ENCODE assay signal across 16 cellular contexts in the genomic region with DNA sequence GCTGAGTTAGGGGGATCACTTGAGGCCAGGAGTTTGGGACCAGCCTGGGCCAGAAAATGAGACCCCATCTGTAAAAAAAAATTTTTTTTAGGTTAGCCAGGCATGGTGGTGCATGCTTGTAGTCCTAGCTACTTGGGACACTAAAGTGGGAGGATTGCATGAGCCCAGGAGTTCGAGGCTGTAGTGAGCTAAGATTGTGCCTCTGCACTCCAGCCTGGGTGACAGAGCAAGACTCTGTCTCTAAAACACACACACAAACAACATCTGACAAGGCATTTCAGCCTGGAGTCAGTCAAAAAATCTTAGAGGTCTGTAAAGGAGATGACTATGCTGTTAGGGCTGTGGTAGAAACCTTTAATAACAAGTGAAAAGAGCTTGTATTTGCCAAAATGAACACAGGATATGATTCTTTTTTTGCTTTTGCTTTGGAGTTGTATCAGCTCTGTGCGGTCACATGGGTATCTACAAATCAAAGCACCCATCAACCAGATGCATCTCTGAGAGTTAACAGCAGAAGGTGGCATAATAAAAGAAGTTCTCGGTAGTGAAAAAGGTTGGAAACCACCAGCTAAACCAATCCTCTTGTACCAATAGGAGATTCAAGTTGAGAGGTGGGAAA. TPM values are rescaled to one million over a fixed set of nuclear protein-coding genes. Genes with fewer than 3 reads are reported as not detected.
DNase-seq lines count a peak whose midpoint lies in the region; ATAC-seq lines count a peak whose summit lies in the region.
"Had no signal": no experiment of that assay in that cellular context is flagged by ENCODE, and none has a peak within 500 bp of the region (broad histone marks: within the 10 kb centered on the region; RNA-seq: fewer than 3 reads in every experiment).

No MANE protein-coding gene starts in this region.

- 0 out of 2 replicates have a peak overlapping the region, but pooled peaks have one; percentile 52 for H3K9ac ChIP-seq in HUES64 (ENCODE audit: low read depth, low read length)

- peaks cover 55% of the 10 kb centered on the region for H3K36me3 Mint-ChIP-seq in activated CD4-positive, alpha-beta T cell treated with anti-CD3 and anti-CD28 coated beads, Interleukin-2, amount 10 ng/mL, durations not matched to agents 24 days and 14 days (ENCODE audit: low read depth)
- peaks cover 58% of the 10 kb centered on the region for H3K36me3 Mint-ChIP-seq in activated naive CD4-positive, alpha-beta T cell treated with anti-CD3 and anti-CD28 coated beads, Interleukin-2, amount 10 ng/mL, durations not matched to agents 7 days and 5 days
- H3K36me3 Mint-ChIP-seq in naive thymus-derived CD8-positive, alpha-beta T cell, result peaks cover 0 to 33% (median 11%) of the 10 kb centered on the region in 3 donors

- no peak overlapping the region for H3K4me3 ChIP-seq in HUES64 (ENCODE audit: low read length)
- H3K4me3 ChIP-seq: transverse colon had no signal

- CTCF ChIA-PET in activated naive CD4-positive, alpha-beta T cell treated with anti-CD3 and anti-CD28 coated beads, Interleukin-2, amount 10 ng/mL, durations not matched to agents 7 days and 5 days (lab: Charles Lee), result interaction anchor here (0.6 to 2.4 kb wide), 7 partner anchors 10 to 217 kb away, joined by 3 to 10 read pairs (median 4); no protein-coding TSS in a partner anchor

- peaks cover 60% of the 10 kb centered on the region for H3K4me1 Mint-ChIP-seq in activated CD4-positive, alpha-beta T cell treated with anti-CD3 and anti-CD28 coated beads, Interleukin-2, amount 10 ng/mL, durations not matched to agents 24 days and 14 days
- H3K4me1 Mint-ChIP-seq in activated naive CD4-positive, alpha-beta T cell treated with anti-CD3 and anti-CD28 coated beads, Interleukin-2, amount 10 ng/mL, durations not matched to agents 7 days and 5 days, result peaks cover 66% of the 10 kb centered on the region
- peaks cover 37 to 83% (median 68%) of the 10 kb centered on the region in 4 donors for H3K4me1 Mint-ChIP-seq in naive thymus-derived CD8-positive, alpha-beta T cell

- H3K27ac Mint-ChIP-seq in activated CD4-positive, alpha-beta T cell treated with anti-CD3 and anti-CD28 coated beads, Interleukin-2, amount 10 ng/mL, durations not matched to agents 24 days and 14 days, result peak overlapping the region; percentile 96
- H3K27ac Mint-ChIP-seq in activated naive CD4-positive, alpha-beta T cell treated with anti-CD3 and anti-CD28 coated beads, Interleukin-2, amount 10 ng/mL, durations not matched to agents 7 days and 5 days, result peak overlapping the region; percentile 98
- peak overlapping the region; percentile 58 to 98 (median 96) for H3K27ac Mint-ChIP-seq in naive thymus-derived CD8-positive, alpha-beta T cell
- H3K27ac Mint-ChIP-seq: activated B cell treated with CpG ODN at 0.5 μM for 24 hours, HFFc6 had no signal

- no peaks in the 10 kb centered on the region for H3K9me3 ChIP-seq in HUES64 (ENCODE audit: insufficient read depth, low read depth, low read length)
- H3K9me3 ChIP-seq: BE2C, transverse colon had no signal

- H3K4me1 ChIP-seq in HUES64 (ENCODE audit: insufficient read depth, low read length), result peaks cover 18% of the 10 kb centered on the region
- H3K4me1 ChIP-seq: BE2C had no signal

- intact Hi-C loops in activated CD4-positive, alpha-beta T cell treated with anti-CD3 and anti-CD28 coated beads, Interleukin-2, amount 10 ng/mL, durations not matched to agents 24 days and 14 days (cut with micrococcal nuclease), result loop anchor here (1.0 to 5.0 kb wide), 2 partner anchors 22 to 264 kb away; partner anchors contain the start of gene CDK5RAP2

- peak overlapping the region; percentile 71 for H3K4me3 Mint-ChIP-seq in activated CD4-positive, alpha-beta T cell treated with anti-CD3 and anti-CD28 coated beads, Interleukin-2, amount 10 ng/mL, durations not matched to agents 24 days and 14 days
- peak overlapping the region; percentile 9 for H3K4me3 Mint-ChIP-seq in activated naive CD4-positive, alpha-beta T cell treated with anti-CD3 and anti-CD28 coated beads, Interleukin-2, amount 10 ng/mL, durations not matched to agents 7 days and 5 days
- H3K4me3 Mint-ChIP-seq in naive thymus-derived CD8-positive, alpha-beta T cell, result peak overlapping the region; percentile 49 to 100 (median 70)
- H3K4me3 Mint-ChIP-seq: activated B cell treated with CpG ODN at 0.5 μM for 24 hours, HFFc6 had no signal

- WGBS in HUES64, result 80% methylated on average over 1 of the region's 3 CpGs

- no peak overlapping the region for H3K27ac ChIP-seq in HUES64 (ENCODE audit: low read depth, low read length)
- H3K27ac ChIP-seq: transverse colon had no signal

- POLR2A ChIA-PET in naive thymus-derived CD8-positive, alpha-beta T cell (lab: Charles Lee), result interaction anchor here (0.7 to 4.6 kb wide), 16 partner anchors 10 to 93 kb away, joined by 3 to 37 read pairs (median 5); partner anchors contain the start of genes FBXW2 and PHF19

- ATAC-seq in naive thymus-derived CD8-positive, alpha-beta T cell, result peak; percentile 62 to 67
- ATAC-seq in GM19351 (IDR thresholded peaks at IDR 0.05; ENCODE audit: unreplicated experiment), result no peak
- ATAC-seq: PC-3 had no signal

- no peaks in the 10 kb centered on the region for H3K9me3 Mint-ChIP-seq in activated CD4-positive, alpha-beta T cell treated with anti-CD3 and anti-CD28 coated beads, Interleukin-2, amount 10 ng/mL, durations not matched to agents 24 days and 14 days
- H3K9me3 Mint-ChIP-seq in activated naive CD4-positive, alpha-beta T cell treated with anti-CD3 and anti-CD28 coated beads, Interleukin-2, amount 10 ng/mL, durations not matched to agents 7 days and 5 days, result no peaks in the 10 kb centered on the region
- peaks cover 0 to 6% (median 0%) of the 10 kb centered on the region in 9 donors for H3K9me3 Mint-ChIP-seq in naive thymus-derived CD8-positive, alpha-beta T cell
- H3K9me3 Mint-ChIP-seq: activated B cell treated with CpG ODN at 0.5 μM for 24 hours, HFFc6 had no signal

- H3K27me3 Mint-ChIP-seq in activated CD4-positive, alpha-beta T cell treated with anti-CD3 and anti-CD28 coated beads, Interleukin-2, amount 10 ng/mL, durations not matched to agents 24 days and 14 days, result no peaks in the 10 kb centered on the region
- no peaks in the 10 kb centered on the region for H3K27me3 Mint-ChIP-seq in activated naive CD4-positive, alpha-beta T cell treated with anti-CD3 and anti-CD28 coated beads, Interleukin-2, amount 10 ng/mL, durations not matched to agents 7 days and 5 days
- no peaks in the 10 kb centered on the region for H3K27me3 Mint-ChIP-seq in naive thymus-derived CD8-positive, alpha-beta T cell
- H3K27me3 Mint-ChIP-seq: activated B cell treated with CpG ODN at 0.5 μM for 24 hours had no signal

- no peaks in the 10 kb centered on the region for H3K27me3 ChIP-seq in HUES64 (ENCODE audit: insufficient read depth, low read length)
- H3K27me3 ChIP-seq: BE2C, transverse colon had no signal

- H3K36me3 ChIP-seq in HUES64 (ENCODE audit: insufficient read depth, low read length), result peaks cover 8% of the 10 kb centered on the region; the same call in 1 of the 2 replicates
- H3K36me3 ChIP-seq: BE2C, transverse colon had no signal

- peak; percentile 78 for DNase-seq in activated CD4-positive, alpha-beta T cell treated with anti-CD3 and anti-CD28 coated beads, Interleukin-2, amount 10 ng/mL, durations not matched to agents 24 days and 14 days
- DNase-seq in activated CD4-positive, alpha-beta T cell treated with anti-CD3 and anti-CD28 coated beads for 1 hour, result no peak
- peak; percentile 54 for DNase-seq in activated naive CD4-positive, alpha-beta T cell treated with anti-CD3 and anti-CD28 coated beads, Interleukin-2, amount 10 ng/mL, durations not matched to agents 7 days and 5 days
- peak in 8 of 10 donors; percentile 34 to 86 (median 62) for DNase-seq in naive thymus-derived CD8-positive, alpha-beta T cell
- DNase-seq in activated gamma-delta T cell treated with Interleukin-2 at 50 U/mL for 16 hours (no peak), DMS114 treated with DMSO at 0.1 percent for 48 hours (lab: John Stamatoyannopoulos, UW; ENCODE audit: unreplicated experiment) (no peak)
- DNase-seq: activated B cell treated with CpG ODN at 0.5 μM for 24 hours, BE2C, HFFc6, NCI-H1436 treated with DMSO at 0.1 percent for 48 hours, NCI-H82, PC-3, SIG-M5, transverse colon had no signal

RNA-seq across cellular contexts. Expression of gene PSMD5, which starts 3.6 kb away (rescaled TPM):
- total RNA-seq in activated CD4-positive, alpha-beta T cell treated with anti-CD3 and anti-CD28 coated beads, Interleukin-2, amount 10 ng/mL, durations not matched to agents 24 days and 14 days, result 58.1 and 63.7 TPM in 2 replicates
- polyA plus RNA-seq in HUES64 (2013, experiment 1 of 2), result 33.4 TPM
- 29.9 TPM for polyA plus RNA-seq in HUES64 (2013, experiment 2 of 2)
- total RNA-seq in naive thymus-derived CD8-positive, alpha-beta T cell, result 10 to 100 TPM; 53.0 to 57.9 TPM
- 10 to 100 TPM; 13.7 to 23.4 (median 23.3) TPM for polyA plus RNA-seq in naive thymus-derived CD8-positive, alpha-beta T cell

RNA-seq across cellular contexts. Expression of gene PHF19, which starts 30.6 kb away (rescaled TPM):
- total RNA-seq in activated CD4-positive, alpha-beta T cell treated with anti-CD3 and anti-CD28 coated beads, Interleukin-2, amount 10 ng/mL, durations not matched to agents 24 days and 14 days, result 132 and 144 TPM in 2 replicates
- 17.2 TPM for polyA plus RNA-seq in HUES64 (2013, experiment 1 of 2)
- 18.7 TPM for polyA plus RNA-seq in HUES64 (2013, experiment 2 of 2)
- 100 to 1,000 TPM; 143 to 144 TPM for total RNA-seq in naive thymus-derived CD8-positive, alpha-beta T cell
- 10 to 100 TPM in 1 of 3 donors, 1 to 10 TPM in 2; 6.3 to 11.8 (median 9.4) TPM for polyA plus RNA-seq in naive thymus-derived CD8-positive, alpha-beta T cell

RNA-seq across cellular contexts. Expression of gene FBXW2, which starts 53.1 kb away (rescaled TPM):
- total RNA-seq in activated CD4-positive, alpha-beta T cell treated with anti-CD3 and anti-CD28 coated beads, Interleukin-2, amount 10 ng/mL, durations not matched to agents 24 days and 14 days, result 84.9 and 87.9 TPM in 2 replicates
- polyA plus RNA-seq in HUES64 (2013, experiment 1 of 2), result 30.2 TPM
- 23.8 TPM for polyA plus RNA-seq in HUES64 (2013, experiment 2 of 2)
- 10 to 100 TPM; 76.9 to 81.8 TPM for total RNA-seq in naive thymus-derived CD8-positive, alpha-beta T cell
- polyA plus RNA-seq in naive thymus-derived CD8-positive, alpha-beta T cell, result 10 to 100 TPM; 29.6 to 37.1 (median 31.7) TPM

Comparison
In these comparisons a context has a peak if more than half of its experiments do, and no peak if none do; other contexts are left out.
1. DNase-seq: peak in activated CD4-positive, alpha-beta T cell treated with anti-CD3 and anti-CD28 coated beads, Interleukin-2, amount 10 ng/mL, durations not matched to agents 24 days and 14 days (single experiment), activated naive CD4-positive, alpha-beta T cell treated with anti-CD3 and anti-CD28 coated beads, Interleukin-2, amount 10 ng/mL, durations not matched to agents 7 days and 5 days (single experiment) and naive thymus-derived CD8-positive, alpha-beta T cell (8 of 10); none in activated CD4-positive, alpha-beta T cell treated with anti-CD3 and anti-CD28 coated beads for 1 hour (single experiment), activated gamma-delta T cell treated with Interleukin-2 at 50 U/mL for 16 hours (single experiment) and DMS114 treated with DMSO at 0.1 percent for 48 hours (single experiment).
2. H3K4me3 Mint-ChIP-seq: peak in every context shown above with its lines; median percentile 71 in activated CD4-positive, alpha-beta T cell treated with anti-CD3 and anti-CD28 coated beads, Interleukin-2, amount 10 ng/mL, durations not matched to agents 24 days and 14 days; 70 in naive thymus-derived CD8-positive, alpha-beta T cell; 9 in activated naive CD4-positive, alpha-beta T cell treated with anti-CD3 and anti-CD28 coated beads, Interleukin-2, amount 10 ng/mL, durations not matched to agents 7 days and 5 days.
3. Peak in every context shown above with its lines, with median percentiles within 50 percentile points of each other: H3K27ac Mint-ChIP-seq.